21 cellular contexts compared by ENCODE assay signal in genomic region chr13:113603116-113603710, GRCh38. TPM values are rescaled to one million over a fixed set of nuclear protein-coding genes. Genes with fewer than 3 reads are reported as not detected.
DNase-seq lines count a peak whose midpoint lies in the region; ATAC-seq and TF ChIP-seq lines count a peak whose summit lies in the region.
"Had no signal": no experiment of that assay in that cellular context is flagged by ENCODE, and none has a peak within 500 bp of the region (broad histone marks: within the 10 kb centered on the region; RNA-seq: fewer than 3 reads in every experiment).

No MANE protein-coding gene starts in this region.

- H3K4me1 ChIP-seq in CD4-positive, CD25-positive, alpha-beta regulatory T cell (ENCODE audit: control insufficient read depth, insufficient read depth, low read length, poor library complexity, severe bottlenecking) = no peaks in the 10 kb centered on the region
- H3K4me1 ChIP-seq in HUES64 (ENCODE audit: insufficient read depth, low read length) = no peaks in the 10 kb centered on the region

- no peak overlapping the region for H3K4me3 Mint-ChIP-seq in CD4-positive, CD25-positive, alpha-beta regulatory T cell
- H3K4me3 Mint-ChIP-seq in endothelial cell (ENCODE audit: unreplicated experiment) = peak overlapping the region; percentile 11
- no peak overlapping the region for H3K4me3 Mint-ChIP-seq in nephron progenitor cell
- H3K4me3 Mint-ChIP-seq: CD14-positive monocyte, GM23338, IgD-negative memory B cell had no signal

- H3K27me3 ChIP-seq in CD4-positive, CD25-positive, alpha-beta regulatory T cell (ENCODE audit: control insufficient read depth, insufficient read depth, low read length) = no peaks in the 10 kb centered on the region
- H3K27me3 ChIP-seq in HUES64 (ENCODE audit: insufficient read depth, low read length) = no peaks in the 10 kb centered on the region

- DNase-seq in CD4-positive, CD25-positive, alpha-beta regulatory T cell = no peak
- DNase-seq in endothelial cell (ENCODE audit: low spot score) = no peak
- no peak for DNase-seq in nephron progenitor cell
- no peak for DNase-seq in T-helper 2 cell
- DNase-seq: DMS79, HCEC 1CT, NCI-H1694, NCI-H2081, NCI-H2171 treated with DMSO at 0.1 percent for 48 hours, NCI-H524 treated with DMSO at 0.1 percent for 48 hours, NCI-H82, SIG-M5, SK-N-SH had no signal

- TF ChIP-seq CTCF in endothelial cell (IDR thresholded peaks at IDR 0.05; ENCODE audit: unreplicated experiment) (no peak), nephron progenitor cell (IDR thresholded peaks at IDR 0.05) (no peak)

- no peaks in the 10 kb centered on the region for H3K36me3 ChIP-seq in CD4-positive, CD25-positive, alpha-beta regulatory T cell (ENCODE audit: control insufficient read depth, insufficient read depth, low read length)
- peaks cover 41% of the 10 kb centered on the region for H3K36me3 ChIP-seq in HUES64 (ENCODE audit: insufficient read depth, low read length)

- H3K4me3 ChIP-seq in CD4-positive, CD25-positive, alpha-beta regulatory T cell (ENCODE audit: low read depth, low read length) = no peak overlapping the region
- no peak overlapping the region for H3K4me3 ChIP-seq in HUES64 (ENCODE audit: low read length)
- H3K4me3 ChIP-seq: GM23338 had no signal

- H3K9me3 ChIP-seq in CD4-positive, CD25-positive, alpha-beta regulatory T cell (ENCODE audit: control insufficient read depth in 2 of 2, low read length in 2 of 2) = peaks cover 0 to 9% of the 10 kb centered on the region in 2 experiments
- H3K9me3 ChIP-seq in HUES64 (ENCODE audit: insufficient read depth, low read depth, low read length) = 0 out of 2 replicates have a peak, but pooled peaks cover 2% of the 10 kb centered on the region
- H3K9me3 ChIP-seq: SK-N-SH had no signal

- peak overlapping the region in 2 of 3 donors; percentile 33 to 70 for H3K27ac Mint-ChIP-seq in CD4-positive, CD25-positive, alpha-beta regulatory T cell
- H3K27ac Mint-ChIP-seq in endothelial cell (ENCODE audit: unreplicated experiment) (peak overlapping the region; percentile 28), nephron progenitor cell (peak overlapping the region; percentile 6)
- H3K27ac Mint-ChIP-seq: GM23338 had no signal

- H3K27me3 Mint-ChIP-seq in CD4-positive, CD25-positive, alpha-beta regulatory T cell = no peaks in the 10 kb centered on the region
- H3K27me3 Mint-ChIP-seq in endothelial cell (ENCODE audit: unreplicated experiment) (peaks cover 9% of the 10 kb centered on the region), nephron progenitor cell (ENCODE audit: low read depth, poor library complexity) (peaks cover 6% of the 10 kb centered on the region)
- H3K27me3 Mint-ChIP-seq: IgD-negative memory B cell had no signal

- H3K36me3 Mint-ChIP-seq in CD4-positive, CD25-positive, alpha-beta regulatory T cell = peaks cover 21% of the 10 kb centered on the region
- H3K36me3 Mint-ChIP-seq in endothelial cell (ENCODE audit: low read depth, unreplicated experiment) (peaks cover 40% of the 10 kb centered on the region), nephron progenitor cell (ENCODE audit: low read depth) (peaks cover 52% of the 10 kb centered on the region)

- H3K27ac ChIP-seq in CD4-positive, CD25-positive, alpha-beta regulatory T cell (ENCODE audit: insufficient read depth, low read length, poor library complexity, severe bottlenecking) = no peak overlapping the region
- H3K27ac ChIP-seq in HUES64 (ENCODE audit: low read depth, low read length) = no peak overlapping the region

- peaks cover 0 to 10% (median 7%) of the 10 kb centered on the region in 4 donors for H3K4me1 Mint-ChIP-seq in CD4-positive, CD25-positive, alpha-beta regulatory T cell
- H3K4me1 Mint-ChIP-seq in endothelial cell (ENCODE audit: unreplicated experiment) (peaks cover 16% of the 10 kb centered on the region), nephron progenitor cell (peaks cover 34% of the 10 kb centered on the region)

- no peak for ATAC-seq in CD4-positive, CD25-positive, alpha-beta regulatory T cell (ENCODE audit: low read depth in 2 of 2)
- ATAC-seq in GM19397 (IDR thresholded peaks at IDR 0.05; ENCODE audit: unreplicated experiment) (no peak), GM19328 (IDR thresholded peaks at IDR 0.05; ENCODE audit: unreplicated experiment) (no peak)
- ATAC-seq: Panc1 had no signal

- H3K9me3 Mint-ChIP-seq in CD4-positive, CD25-positive, alpha-beta regulatory T cell = peaks cover 0 to 6% (median 0%) of the 10 kb centered on the region in 7 donors
- no peaks in the 10 kb centered on the region for H3K9me3 Mint-ChIP-seq in endothelial cell (ENCODE audit: unreplicated experiment)
- H3K9me3 Mint-ChIP-seq in nephron progenitor cell = peaks cover 22% of the 10 kb centered on the region
- H3K9me3 Mint-ChIP-seq: IgD-negative memory B cell had no signal

- WGBS in HUES64 = 93% methylated on average over 12 of the region's 13 CpGs

- H3K9ac ChIP-seq in HUES64 (ENCODE audit: low read depth, low read length) = peak overlapping the region; percentile 44; the same call in 1 of the 2 replicates
- H3K9ac ChIP-seq: SK-N-SH had no signal

RNA-seq across cellular contexts. Expression of gene TFDP1, which starts 18.7 kb away (rescaled TPM):
- 31.1 TPM for total RNA-seq in CD4-positive, CD25-positive, alpha-beta regulatory T cell
- 10 to 100 TPM; 34.0 to 64.3 (median 49.2) TPM for polyA plus RNA-seq in CD4-positive, CD25-positive, alpha-beta regulatory T cell
- 96.1 TPM for polyA plus RNA-seq in HUES64 (2013, experiment 1 of 2)
- polyA plus RNA-seq in HUES64 (2013, experiment 2 of 2) = 82.0 TPM
- 65.8 TPM for total RNA-seq in endothelial cell (ENCODE audit: unreplicated experiment)

RNA-seq across cellular contexts. Expression of gene ATP4B, which starts 54.8 kb away (rescaled TPM):
- total RNA-seq in CD4-positive, CD25-positive, alpha-beta regulatory T cell = not detected
- polyA plus RNA-seq in CD4-positive, CD25-positive, alpha-beta regulatory T cell = not detected
- polyA plus RNA-seq in HUES64 (2013, experiment 1 of 2) = not detected
- polyA plus RNA-seq in HUES64 (2013, experiment 2 of 2) = not detected
- total RNA-seq in endothelial cell (ENCODE audit: unreplicated experiment) = not detected
- total RNA-seq: GM23338, M059J had no signal
- polyA plus RNA-seq: CD14-positive monocyte, GM23338, IgD-negative memory B cell, SK-N-SH had no signal
